ENCODE assay signal across 1 cellular context in the genomic region with DNA sequence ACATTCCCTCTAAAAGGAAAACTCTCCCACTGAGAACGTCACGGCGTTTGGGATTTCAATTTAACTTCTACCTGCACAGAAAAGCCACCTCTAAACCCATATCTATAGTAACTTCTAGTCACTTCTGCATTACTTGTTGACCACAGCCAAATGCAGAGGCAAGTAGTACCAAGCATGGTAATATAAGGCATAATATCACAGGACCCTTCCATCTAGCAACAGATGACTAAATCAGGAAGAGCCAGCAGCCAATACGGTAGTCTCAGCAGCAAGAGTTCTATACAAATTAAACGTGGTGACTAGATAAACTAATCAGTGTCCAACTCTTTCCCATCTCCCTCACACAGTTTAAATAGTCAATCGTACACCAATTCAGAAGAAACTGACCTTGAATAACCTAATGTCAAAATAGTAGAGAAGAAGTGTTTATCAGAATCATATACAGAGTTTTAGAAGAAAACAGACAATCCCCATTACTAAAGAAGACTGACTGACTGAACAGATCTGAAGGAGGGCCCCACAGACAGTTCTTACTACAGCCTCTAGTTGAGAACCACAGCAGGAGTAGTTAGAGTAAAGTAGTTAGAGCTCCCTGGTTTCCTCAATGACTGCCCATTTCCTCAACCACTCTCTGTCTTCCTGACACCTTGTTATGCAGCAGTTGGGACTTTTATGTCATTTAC.
A peak's percentile ranks its signal among the peaks of the same experiment; 100 is the strongest.
TF ChIP-seq lines count a peak whose summit lies in the region.

No MANE protein-coding gene starts in this region.

TF ChIP-seq in K562, 482 proteins besides CTCF, POLR2A, EP300 and RAD21:
- TF ChIP-seq BRD9 (IDR thresholded peaks at IDR 0.05; ENCODE audit: low read depth, partially characterized antibody) (peak; percentile 82), EP400 (IDR thresholded peaks at IDR 0.05) (0 out of 2 replicates have a peak, but pooled peaks have one; percentile 14), ATF1 (CRISPR knock-in tag; IDR thresholded peaks at IDR 0.05) (no peak), ATF1 (tag; IDR thresholded peaks at IDR 0.05) (peak; percentile 89), CREB1 (IDR thresholded peaks at IDR 0.05) (peak; percentile 62; the same call in 1 of the 2 replicates), CREB1 (CRISPR knock-in tag; IDR thresholded peaks at IDR 0.05) (peak; percentile 73), ELF1 (tag; IDR thresholded peaks at IDR 0.05) (peak; percentile 61), MXI1 (IDR thresholded peaks at IDR 0.05; ENCODE audit: low read depth, low read length) (no peak), CBFB (CRISPR knock-in tag; IDR thresholded peaks at IDR 0.05) (no peak), YY1 (IDR thresholded peaks at IDR 0.05; ENCODE audit: borderline replicate concordance in 1 of 3, control insufficient read depth in 1 of 3, extremely low read depth in 1 of 3, insufficient read depth in 3 of 3, insufficient read length in 1 of 3, insufficient replicate concordance in 2 of 3, low read depth in 1 of 3, low read length in 2 of 3) (no peak), BCL6 (CRISPR knock-in tag; IDR thresholded peaks at IDR 0.05) (no peak), CREM (IDR thresholded peaks at IDR 0.05; ENCODE audit: low read depth) (peak; percentile 90), RFX5 (IDR thresholded peaks at IDR 0.05; ENCODE audit: low read depth, low read length) (peak; percentile 97)
- TF ChIP-seq, protein P1, sequence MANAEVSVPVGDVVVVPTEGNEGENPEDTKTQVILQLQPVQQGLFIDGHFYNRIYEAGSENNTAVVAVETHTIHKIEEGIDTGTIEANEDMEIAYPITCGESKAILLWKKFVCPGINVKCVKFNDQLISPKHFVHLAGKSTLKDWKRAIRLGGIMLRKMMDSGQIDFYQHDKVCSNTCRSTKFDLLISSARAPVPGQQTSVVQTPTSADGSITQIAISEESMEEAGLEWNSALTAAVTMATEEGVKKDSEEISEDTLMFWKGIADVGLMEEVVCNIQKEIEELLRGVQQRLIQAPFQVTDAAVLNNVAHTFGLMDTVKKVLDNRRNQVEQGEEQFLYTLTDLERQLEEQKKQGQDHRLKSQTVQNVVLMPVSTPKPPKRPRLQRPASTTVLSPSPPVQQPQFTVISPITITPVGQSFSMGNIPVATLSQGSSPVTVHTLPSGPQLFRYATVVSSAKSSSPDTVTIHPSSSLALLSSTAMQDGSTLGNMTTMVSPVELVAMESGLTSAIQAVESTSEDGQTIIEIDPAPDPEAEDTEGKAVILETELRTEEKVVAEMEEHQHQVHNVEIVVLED (CRISPR knock-in tag; IDR thresholded peaks at IDR 0.05) = no peak
- TF ChIP-seq, protein P2, sequence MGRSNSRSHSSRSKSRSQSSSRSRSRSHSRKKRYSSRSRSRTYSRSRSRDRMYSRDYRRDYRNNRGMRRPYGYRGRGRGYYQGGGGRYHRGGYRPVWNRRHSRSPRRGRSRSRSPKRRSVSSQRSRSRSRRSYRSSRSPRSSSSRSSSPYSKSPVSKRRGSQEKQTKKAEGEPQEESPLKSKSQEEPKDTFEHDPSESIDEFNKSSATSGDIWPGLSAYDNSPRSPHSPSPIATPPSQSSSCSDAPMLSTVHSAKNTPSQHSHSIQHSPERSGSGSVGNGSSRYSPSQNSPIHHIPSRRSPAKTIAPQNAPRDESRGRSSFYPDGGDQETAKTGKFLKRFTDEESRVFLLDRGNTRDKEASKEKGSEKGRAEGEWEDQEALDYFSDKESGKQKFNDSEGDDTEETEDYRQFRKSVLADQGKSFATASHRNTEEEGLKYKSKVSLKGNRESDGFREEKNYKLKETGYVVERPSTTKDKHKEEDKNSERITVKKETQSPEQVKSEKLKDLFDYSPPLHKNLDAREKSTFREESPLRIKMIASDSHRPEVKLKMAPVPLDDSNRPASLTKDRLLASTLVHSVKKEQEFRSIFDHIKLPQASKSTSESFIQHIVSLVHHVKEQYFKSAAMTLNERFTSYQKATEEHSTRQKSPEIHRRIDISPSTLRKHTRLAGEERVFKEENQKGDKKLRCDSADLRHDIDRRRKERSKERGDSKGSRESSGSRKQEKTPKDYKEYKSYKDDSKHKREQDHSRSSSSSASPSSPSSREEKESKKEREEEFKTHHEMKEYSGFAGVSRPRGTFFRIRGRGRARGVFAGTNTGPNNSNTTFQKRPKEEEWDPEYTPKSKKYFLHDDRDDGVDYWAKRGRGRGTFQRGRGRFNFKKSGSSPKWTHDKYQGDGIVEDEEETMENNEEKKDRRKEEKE (IDR thresholded peaks at IDR 0.05; ENCODE audit: borderline replicate concordance in 1 of 2, control insufficient read depth in 1 of 2, low read depth in 2 of 2, low read length in 1 of 2) = 0 out of 4 replicates have a peak, but pooled peaks of 1 of the 2 experiments have one; percentile 53
- TF ChIP-seq, protein P3, sequence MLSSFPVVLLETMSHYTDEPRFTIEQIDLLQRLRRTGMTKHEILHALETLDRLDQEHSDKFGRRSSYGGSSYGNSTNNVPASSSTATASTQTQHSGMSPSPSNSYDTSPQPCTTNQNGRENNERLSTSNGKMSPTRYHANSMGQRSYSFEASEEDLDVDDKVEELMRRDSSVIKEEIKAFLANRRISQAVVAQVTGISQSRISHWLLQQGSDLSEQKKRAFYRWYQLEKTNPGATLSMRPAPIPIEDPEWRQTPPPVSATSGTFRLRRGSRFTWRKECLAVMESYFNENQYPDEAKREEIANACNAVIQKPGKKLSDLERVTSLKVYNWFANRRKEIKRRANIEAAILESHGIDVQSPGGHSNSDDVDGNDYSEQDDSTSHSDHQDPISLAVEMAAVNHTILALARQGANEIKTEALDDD (IDR thresholded peaks at IDR 0.05) = peak; percentile 99
